Comparison of ENCODE assay signal across 14 cellular contexts in genomic region chrX:48920713-48921104, GRCh38. TPM values are rescaled to one million over a fixed set of nuclear protein-coding genes. Genes with fewer than 3 reads are reported as not detected.
A peak's percentile ranks its signal among the peaks of the same experiment; 100 is the strongest.
DNase-seq lines count a peak whose midpoint lies in the region; ATAC-seq and TF ChIP-seq lines count a peak whose summit lies in the region.
"Had no signal": no experiment of that assay in that cellular context is flagged by ENCODE, and none has a peak within 500 bp of the region (broad histone marks: within the 10 kb centered on the region; RNA-seq: fewer than 3 reads in every experiment).

No MANE protein-coding gene starts in this region.

- H3K4me3 Mint-ChIP-seq in CD8-positive, alpha-beta memory T cell, result peak overlapping the region; percentile 95 to 98 (median 96)
- H3K4me3 Mint-ChIP-seq in IgD-negative memory B cell, result peak overlapping the region; percentile 93 to 100 (median 94)
- H3K4me3 Mint-ChIP-seq in activated naive CD8-positive, alpha-beta T cell treated with anti-CD3 and anti-CD28 coated beads, Interleukin-2, amount 10 ng/mL, durations not matched to agents 7 days and 5 days, result peak overlapping the region; percentile 97
- H3K4me3 Mint-ChIP-seq in natural killer cell treated with Interleukin-12 subunit alpha and Interleukin-12 subunit beta and Interleukin-15 and Interleukin-18, amount 100 ng/mL, for 72 hours, result peak overlapping the region; percentile 100

- intact Hi-C loops in left ventricle myocardium inferior (cut with micrococcal nuclease), result no loop called here

- H3K27me3 Mint-ChIP-seq in CD8-positive, alpha-beta memory T cell, result peaks cover 0 to 9% of the 10 kb centered on the region in 2 donors
- H3K27me3 Mint-ChIP-seq in IgD-negative memory B cell, result peaks cover 6% of the 10 kb centered on the region
- H3K27me3 Mint-ChIP-seq in activated naive CD8-positive, alpha-beta T cell treated with anti-CD3 and anti-CD28 coated beads, Interleukin-2, amount 10 ng/mL, durations not matched to agents 7 days and 5 days, result no peaks in the 10 kb centered on the region
- no peaks in the 10 kb centered on the region for H3K27me3 Mint-ChIP-seq in natural killer cell treated with Interleukin-12 subunit alpha and Interleukin-12 subunit beta and Interleukin-15 and Interleukin-18, amount 100 ng/mL, for 72 hours

- H3K4me1 Mint-ChIP-seq in CD8-positive, alpha-beta memory T cell, result peaks cover 59 to 73% (median 60%) of the 10 kb centered on the region in 3 donors
- H3K4me1 Mint-ChIP-seq in IgD-negative memory B cell, result peaks cover 5 to 31% (median 25%) of the 10 kb centered on the region in 3 donors
- H3K4me1 Mint-ChIP-seq in activated naive CD8-positive, alpha-beta T cell treated with anti-CD3 and anti-CD28 coated beads, Interleukin-2, amount 10 ng/mL, durations not matched to agents 7 days and 5 days, result peaks cover 32% of the 10 kb centered on the region
- H3K4me1 Mint-ChIP-seq in natural killer cell treated with Interleukin-12 subunit alpha and Interleukin-12 subunit beta and Interleukin-15 and Interleukin-18, amount 100 ng/mL, for 72 hours (ENCODE audit: low read depth in 2 of 2), result peaks cover 25 to 54% of the 10 kb centered on the region in 2 donors

- peaks cover 18% of the 10 kb centered on the region for H3K36me3 ChIP-seq in CD8-positive, alpha-beta memory T cell (ENCODE audit: insufficient read depth, low read length)
- H3K36me3 ChIP-seq in left ventricle myocardium inferior, result peaks cover 31% of the 10 kb centered on the region

- H3K4me3 ChIP-seq in CD8-positive, alpha-beta memory T cell (ENCODE audit: low read length), result peak overlapping the region; percentile 90
- no peak overlapping the region for H3K4me3 ChIP-seq in left ventricle myocardium inferior
- H3K4me3 ChIP-seq: right atrium auricular region had no signal

- peak overlapping the region; percentile 85 to 96 (median 93) for H3K27ac Mint-ChIP-seq in CD8-positive, alpha-beta memory T cell
- H3K27ac Mint-ChIP-seq in IgD-negative memory B cell, result peak overlapping the region in 2 of 3 donors; percentile 6 to 96
- H3K27ac Mint-ChIP-seq in activated naive CD8-positive, alpha-beta T cell treated with anti-CD3 and anti-CD28 coated beads, Interleukin-2, amount 10 ng/mL, durations not matched to agents 7 days and 5 days, result peak overlapping the region; percentile 93
- H3K27ac Mint-ChIP-seq in natural killer cell treated with Interleukin-12 subunit alpha and Interleukin-12 subunit beta and Interleukin-15 and Interleukin-18, amount 100 ng/mL, for 72 hours, result peak overlapping the region; percentile 86 to 93

- ATAC-seq in activated naive CD8-positive, alpha-beta T cell treated with anti-CD3 and anti-CD28 coated beads, Interleukin-2, amount 10 ng/mL, durations not matched to agents 7 days and 5 days (ENCODE audit: low read depth), result no peak
- no peak for ATAC-seq in natural killer cell treated with Interleukin-12 subunit alpha and Interleukin-12 subunit beta and Interleukin-15 and Interleukin-18, amount 100 ng/mL, for 72 hours
- ATAC-seq in GM21423 (IDR thresholded peaks at IDR 0.05; ENCODE audit: unreplicated experiment), result no peak

- POLR2A ChIA-PET in CD8-positive, alpha-beta memory T cell (lab: Charles Lee), result interaction anchor here (1.3 to 2.4 kb wide), 2 partner anchors 34 to 37 kb away, joined by 3 to 10 read pairs; partner anchors contain the start of gene OTUD5
- POLR2A ChIA-PET in activated naive CD8-positive, alpha-beta T cell treated with anti-CD3 and anti-CD28 coated beads, Interleukin-2, amount 10 ng/mL, durations not matched to agents 7 days and 5 days (lab: Charles Lee), result interaction anchor here (0.6 to 4.2 kb wide), 3 partner anchors 11 to 38 kb away, joined by 3 to 51 read pairs (median 4); no protein-coding TSS in a partner anchor

- H3K4me1 ChIP-seq in CD8-positive, alpha-beta memory T cell (ENCODE audit: insufficient read depth, low read length), result peaks cover 40% of the 10 kb centered on the region
- peaks cover 28% of the 10 kb centered on the region for H3K4me1 ChIP-seq in left ventricle myocardium inferior

- H3K27ac ChIP-seq in CD8-positive, alpha-beta memory T cell (ENCODE audit: low read depth, low read length), result peak overlapping the region; percentile 22
- no peak overlapping the region for H3K27ac ChIP-seq in left ventricle myocardium inferior (replicated peaks)
- H3K27ac ChIP-seq: C4-2B, right atrium auricular region had no signal

- no peaks in the 10 kb centered on the region for H3K27me3 ChIP-seq in CD8-positive, alpha-beta memory T cell (ENCODE audit: insufficient read depth, low read length, poor library complexity, severe bottlenecking)
- no peaks in the 10 kb centered on the region for H3K27me3 ChIP-seq in left ventricle myocardium inferior (ENCODE audit: low read depth)
- H3K27me3 ChIP-seq: right atrium auricular region had no signal

- CTCF ChIA-PET in CD8-positive, alpha-beta memory T cell (lab: Charles Lee), result interaction anchor here (2.5 kb wide), 1 partner anchor 16 kb away, joined by 10 read pairs; no protein-coding TSS in a partner anchor

- peaks cover 10 to 63% (median 17%) of the 10 kb centered on the region in 3 donors for H3K36me3 Mint-ChIP-seq in CD8-positive, alpha-beta memory T cell
- H3K36me3 Mint-ChIP-seq in IgD-negative memory B cell, result peaks cover 16% of the 10 kb centered on the region
- peaks cover 22% of the 10 kb centered on the region for H3K36me3 Mint-ChIP-seq in activated naive CD8-positive, alpha-beta T cell treated with anti-CD3 and anti-CD28 coated beads, Interleukin-2, amount 10 ng/mL, durations not matched to agents 7 days and 5 days
- H3K36me3 Mint-ChIP-seq in natural killer cell treated with Interleukin-12 subunit alpha and Interleukin-12 subunit beta and Interleukin-15 and Interleukin-18, amount 100 ng/mL, for 72 hours, result peaks cover 20% of the 10 kb centered on the region

- DNase-seq in CD8-positive, alpha-beta memory T cell, result no peak
- no peak for DNase-seq in activated naive CD8-positive, alpha-beta T cell treated with anti-CD3 and anti-CD28 coated beads, Interleukin-2, amount 10 ng/mL, durations not matched to agents 7 days and 5 days
- no peak for DNase-seq in natural killer cell treated with Interleukin-12 subunit alpha and Interleukin-12 subunit beta and Interleukin-15 and Interleukin-18, amount 100 ng/mL, for 72 hours (ENCODE audit: low spot score)
- DNase-seq in NCI-H1436 treated with DMSO at 0.1 percent for 48 hours (lab: John Stamatoyannopoulos, UW), result no peak
- no peak for DNase-seq in left ventricle myocardium inferior
- DNase-seq: activated CD8-positive, alpha-beta memory T cell treated with anti-CD3 and anti-CD28 coated beads, Interleukin-2, amount 50 U/mL, for 4 hours; GDM1; HCEC 1CT; NCI-H226; stimulated activated CD4-positive, alpha-beta T cell treated with anti-CD3 and anti-CD28 coated beads, Interleukin-4, amount 100 ng/mL, for 1 hour had no signal

- H3K9me3 ChIP-seq in CD8-positive, alpha-beta memory T cell (ENCODE audit: low read length), result no peaks in the 10 kb centered on the region
- no peaks in the 10 kb centered on the region for H3K9me3 ChIP-seq in left ventricle myocardium inferior (replicated peaks)
- H3K9me3 ChIP-seq: right atrium auricular region had no signal

- peaks cover 0 to 3% (median 0%) of the 10 kb centered on the region in 5 donors for H3K9me3 Mint-ChIP-seq in CD8-positive, alpha-beta memory T cell
- H3K9me3 Mint-ChIP-seq in IgD-negative memory B cell, result peaks cover 0 to 3% (median 0%) of the 10 kb centered on the region in 3 donors
- H3K9me3 Mint-ChIP-seq in activated naive CD8-positive, alpha-beta T cell treated with anti-CD3 and anti-CD28 coated beads, Interleukin-2, amount 10 ng/mL, durations not matched to agents 7 days and 5 days, result no peaks in the 10 kb centered on the region
- no peaks in the 10 kb centered on the region for H3K9me3 Mint-ChIP-seq in natural killer cell treated with Interleukin-12 subunit alpha and Interleukin-12 subunit beta and Interleukin-15 and Interleukin-18, amount 100 ng/mL, for 72 hours

- TF ChIP-seq CTCF in left ventricle myocardium inferior (IDR thresholded peaks at IDR 0.05; ENCODE audit: borderline replicate concordance), result no peak

RNA-seq across cellular contexts. Expression of gene PIM2, which starts 1.9 kb away (rescaled TPM):
- total RNA-seq in CD8-positive, alpha-beta memory T cell, result 100 to 1,000 TPM; 269 to 273 TPM
- 212 TPM for polyA plus RNA-seq in CD8-positive, alpha-beta memory T cell
- polyA plus RNA-seq in IgD-negative memory B cell, result 216 TPM
- total RNA-seq in activated naive CD8-positive, alpha-beta T cell treated with anti-CD3 and anti-CD28 coated beads, Interleukin-2, amount 10 ng/mL, durations not matched to agents 7 days and 5 days, result 10 to 100 TPM; 63.1 to 63.2 TPM
- total RNA-seq in natural killer cell treated with Interleukin-12 subunit alpha and Interleukin-12 subunit beta and Interleukin-15 and Interleukin-18, amount 100 ng/mL, for 72 hours, result 100 to 1,000 TPM; 291 to 478 TPM
- 3.3 TPM for total RNA-seq in left ventricle myocardium inferior

RNA-seq across cellular contexts. Expression of gene SLC35A2, which starts 9.3 kb away (rescaled TPM):
- 10 to 100 TPM; 27.1 to 27.2 TPM for total RNA-seq in CD8-positive, alpha-beta memory T cell
- 13.2 TPM for polyA plus RNA-seq in CD8-positive, alpha-beta memory T cell
- 9.6 TPM for polyA plus RNA-seq in IgD-negative memory B cell
- total RNA-seq in activated naive CD8-positive, alpha-beta T cell treated with anti-CD3 and anti-CD28 coated beads, Interleukin-2, amount 10 ng/mL, durations not matched to agents 7 days and 5 days, result 10 to 100 TPM; 12.7 to 14.1 TPM
- 10 to 100 TPM; 25.5 to 26.9 TPM for total RNA-seq in natural killer cell treated with Interleukin-12 subunit alpha and Interleukin-12 subunit beta and Interleukin-15 and Interleukin-18, amount 100 ng/mL, for 72 hours
- total RNA-seq in left ventricle myocardium inferior, result 10.4 TPM

RNA-seq across cellular contexts. Expression of gene PQBP1, which starts 23.0 kb away (rescaled TPM):
- total RNA-seq in CD8-positive, alpha-beta memory T cell, result 100 to 1,000 TPM; 101 to 106 TPM
- 83.5 TPM for polyA plus RNA-seq in CD8-positive, alpha-beta memory T cell
- polyA plus RNA-seq in IgD-negative memory B cell, result 99.8 TPM
- 10 to 100 TPM; 58.2 to 61.0 TPM for total RNA-seq in activated naive CD8-positive, alpha-beta T cell treated with anti-CD3 and anti-CD28 coated beads, Interleukin-2, amount 10 ng/mL, durations not matched to agents 7 days and 5 days
- 10 to 100 TPM; 75.3 to 80.8 TPM for total RNA-seq in natural killer cell treated with Interleukin-12 subunit alpha and Interleukin-12 subunit beta and Interleukin-15 and Interleukin-18, amount 100 ng/mL, for 72 hours
- 60.3 TPM for total RNA-seq in left ventricle myocardium inferior

RNA-seq across cellular contexts. Expression of gene TIMM17B, which starts 23.1 kb away (rescaled TPM):
- total RNA-seq in CD8-positive, alpha-beta memory T cell, result 10 to 100 TPM; 87.5 to 93.6 TPM
- 68.5 TPM for polyA plus RNA-seq in CD8-positive, alpha-beta memory T cell
- polyA plus RNA-seq in IgD-negative memory B cell, result 90.3 TPM
- total RNA-seq in activated naive CD8-positive, alpha-beta T cell treated with anti-CD3 and anti-CD28 coated beads, Interleukin-2, amount 10 ng/mL, durations not matched to agents 7 days and 5 days, result 10 to 100 TPM; 39.2 to 44.5 TPM
- 10 to 100 TPM; 64.0 to 64.6 TPM for total RNA-seq in natural killer cell treated with Interleukin-12 subunit alpha and Interleukin-12 subunit beta and Interleukin-15 and Interleukin-18, amount 100 ng/mL, for 72 hours
- 76.1 TPM for total RNA-seq in left ventricle myocardium inferior

RNA-seq across cellular contexts. Expression of gene OTUD5, which starts 36.7 kb away (rescaled TPM):
- 10 to 100 TPM; 67.3 to 69.1 TPM for total RNA-seq in CD8-positive, alpha-beta memory T cell
- 47.5 TPM for polyA plus RNA-seq in CD8-positive, alpha-beta memory T cell
- polyA plus RNA-seq in IgD-negative memory B cell, result 30.2 TPM
- 10 to 100 TPM; 60.7 to 62.4 TPM for total RNA-seq in activated naive CD8-positive, alpha-beta T cell treated with anti-CD3 and anti-CD28 coated beads, Interleukin-2, amount 10 ng/mL, durations not matched to agents 7 days and 5 days
- total RNA-seq in natural killer cell treated with Interleukin-12 subunit alpha and Interleukin-12 subunit beta and Interleukin-15 and Interleukin-18, amount 100 ng/mL, for 72 hours, result 10 to 100 TPM; 75.8 to 79.9 TPM
- total RNA-seq in left ventricle myocardium inferior, result 21.2 TPM

Comparison
In these comparisons a context has a peak if more than half of its experiments do, and no peak if none do; other contexts are left out.
1. RNA of gene PIM2, which starts 1.9 kb away (total RNA-seq): 291 to 478 TPM in natural killer cell treated with Interleukin-12 subunit alpha and Interleukin-12 subunit beta and Interleukin-15 and Interleukin-18, amount 100 ng/mL, for 72 hours, 269 to 273 TPM in CD8-positive, alpha-beta memory T cell and 63.1 to 63.2 TPM in activated naive CD8-positive, alpha-beta T cell treated with anti-CD3 and anti-CD28 coated beads, Interleukin-2, amount 10 ng/mL, durations not matched to agents 7 days and 5 days; 3.3 TPM in left ventricle myocardium inferior (single experiment); every median in the first group is over 10 times any median in the second.
2. Peak in every context shown above with its lines, with median percentiles within 50 percentile points of each other: H3K27ac Mint-ChIP-seq and H3K4me3 Mint-ChIP-seq.